11 cellular contexts compared by ENCODE assay signal in genomic region chr11:78560066-78560597, GRCh38. TPM values are rescaled to one million over a fixed set of nuclear protein-coding genes. Genes with fewer than 3 reads are reported as not detected.
DNase-seq lines count a peak whose midpoint lies in the region; ATAC-seq and TF ChIP-seq lines count a peak whose summit lies in the region.
"Had no signal": no experiment of that assay in that cellular context is flagged by ENCODE, and none has a peak within 500 bp of the region (broad histone marks: within the 10 kb centered on the region; RNA-seq: fewer than 3 reads in every experiment).

No MANE protein-coding gene starts in this region.

- H3K36me3 ChIP-seq in heart right ventricle = peaks cover 0 to 35% (median 0%) of the 10 kb centered on the region in 9 donors
- H3K36me3 ChIP-seq in heart left ventricle = peaks cover 0 to 32% (median 2%) of the 10 kb centered on the region in 9 donors
- no peaks in the 10 kb centered on the region for H3K36me3 ChIP-seq in colonic mucosa
- no peaks in the 10 kb centered on the region for H3K36me3 ChIP-seq in vagina

- intact Hi-C loops in heart right ventricle (cut with DNase I) (loop anchor here in 9 of 10 donors (5.0 to 10.0 kb wide), 7 partner anchors 143 to 423 kb away; partner anchors contain the start of genes GAB2 (in 7 of the 9) and ALG8 (in 1 of the 9)), heart left ventricle (cut with DNase I) (loop anchor here (5.0 to 10.0 kb wide), 10 partner anchors 138 to 565 kb away; partner anchors contain the start of genes GAB2 (in 7 of the 10) and INTS4 (in 1 of the 10)), colonic mucosa (cut with DNase I) (no loop called here), vagina (cut with DNase I) (loop anchor here (5.0 to 10.0 kb wide), 2 partner anchors 143 to 415 kb away; partner anchors contain the start of gene GAB2)

- peak overlapping the region in 9 of 10 donors; percentile 36 to 83 (median 77) for H3K27ac ChIP-seq in heart right ventricle
- H3K27ac ChIP-seq in heart left ventricle = peak overlapping the region in 6 of 12 donors; percentile 47 to 79 (median 72)
- peak overlapping the region; percentile 9 for H3K27ac ChIP-seq in colonic mucosa
- peak overlapping the region; percentile 33 for H3K27ac ChIP-seq in vagina

- no peak for TF ChIP-seq CTCF in heart right ventricle (IDR thresholded peaks at IDR 0.05)
- TF ChIP-seq CTCF in heart left ventricle (IDR thresholded peaks at IDR 0.05) = no peak
- no peak for TF ChIP-seq CTCF in colonic mucosa (IDR thresholded peaks at IDR 0.05)
- no peak for TF ChIP-seq CTCF in vagina (IDR thresholded peaks at IDR 0.05)

- no peak for DNase-seq in heart right ventricle
- DNase-seq in heart left ventricle = no peak
- DNase-seq in colonic mucosa = no peak
- DNase-seq in vagina (ENCODE audit: extremely low spot score in 2 of 2) = no peak
- DNase-seq in stimulated activated CD4-positive, alpha-beta T cell treated with anti-CD3 and anti-CD28 coated beads, Interleukin-4, amount 100 ng/mL, for 1 hour = no peak
- no peak for DNase-seq in cerebellar cortex (ENCODE audit: low spot score)
- DNase-seq: BE2C, dorsolateral prefrontal cortex, NCI-H1694 had no signal

- H3K4me1 ChIP-seq in heart right ventricle (peaks cover 9 to 49% (median 34%) of the 10 kb centered on the region in 9 donors), heart left ventricle (peaks cover 0 to 46% (median 24%) of the 10 kb centered on the region in 12 donors), colonic mucosa (peaks cover 13% of the 10 kb centered on the region), vagina (peaks cover 39% of the 10 kb centered on the region)

- H3K9ac ChIP-seq in colonic mucosa (ENCODE audit: low read depth in 2 of 2, low read length in 2 of 2) = peak overlapping the region in 1 of 2 donors; percentile 5

- H3K9me3 ChIP-seq in heart right ventricle (no peaks in the 10 kb centered on the region), heart left ventricle (no peaks in the 10 kb centered on the region), colonic mucosa (no peaks in the 10 kb centered on the region), vagina (no peaks in the 10 kb centered on the region)
- H3K9me3 ChIP-seq: BE2C had no signal

- H3K27me3 ChIP-seq in heart right ventricle = no peaks in the 10 kb centered on the region
- H3K27me3 ChIP-seq in heart left ventricle = no peaks in the 10 kb centered on the region
- no peaks in the 10 kb centered on the region for H3K27me3 ChIP-seq in colonic mucosa
- no peaks in the 10 kb centered on the region for H3K27me3 ChIP-seq in vagina
- H3K27me3 ChIP-seq: BE2C, dorsolateral prefrontal cortex had no signal

- H3K4me3 ChIP-seq in heart right ventricle (no peak overlapping the region), heart left ventricle (peak overlapping the region in 1 of 12 donors; percentile 9), colonic mucosa (no peak overlapping the region), vagina (no peak overlapping the region)

- no peak for TF ChIP-seq POLR2A in heart left ventricle (IDR thresholded peaks at IDR 0.05)
- no peak for TF ChIP-seq POLR2A in vagina (IDR thresholded peaks at IDR 0.05)

- 93 to 98% methylated on average over 4 of the region's 4 CpGs for WGBS in heart right ventricle, 2 donors
- WGBS in heart left ventricle, 4 donors = 86 to 92% (median 89%) methylated on average over 4 of the region's 4 CpGs

- no peak for ATAC-seq in heart right ventricle
- no peak for ATAC-seq in heart left ventricle
- peak; percentile 67 for ATAC-seq in HG03342 (IDR thresholded peaks at IDR 0.05; ENCODE audit: unreplicated experiment)
- no peak for ATAC-seq in GM21528 (IDR thresholded peaks at IDR 0.05; ENCODE audit: low FRiP score, unreplicated experiment)

RNA-seq across cellular contexts. Expression of gene NARS2, which starts 14.5 kb away (rescaled TPM):
- total RNA-seq in heart right ventricle = 10 to 100 TPM; 14.8 to 20.1 (median 16.7) TPM
- polyA plus RNA-seq in heart right ventricle = 10 to 100 TPM; 12.4 to 18.7 TPM
- total RNA-seq in heart left ventricle = 10 to 100 TPM in 8 of 9 donors, 1 to 10 TPM in 1; 9.9 to 18.1 (median 15.5) TPM
- 10 to 100 TPM; 16.2 to 23.2 TPM for polyA plus RNA-seq in heart left ventricle
- total RNA-seq in colonic mucosa = 10 to 100 TPM; 15.0 to 23.7 TPM
- total RNA-seq in vagina = 13.5 TPM
